Comparison of ENCODE assay signal across 9 cellular contexts in the genomic region with DNA sequence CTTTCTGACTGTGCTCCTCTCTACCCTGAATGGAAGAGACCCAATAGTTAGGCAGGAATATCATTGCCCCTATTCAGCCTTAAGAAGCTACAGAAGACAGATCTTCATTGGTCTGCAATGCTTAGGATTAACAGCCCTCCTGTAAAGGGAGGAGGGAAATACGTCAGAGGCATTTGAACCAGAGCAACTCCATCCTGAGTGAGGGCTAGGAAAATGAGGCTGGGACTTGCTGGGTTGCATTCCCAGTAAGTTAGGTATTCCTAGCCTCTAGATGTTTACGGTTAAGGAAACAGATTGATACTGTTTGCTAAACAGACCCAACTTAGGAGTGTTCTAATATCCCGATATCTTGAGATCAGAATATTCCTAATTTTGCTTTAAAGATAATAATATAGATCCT.
"Had no signal": no experiment of that assay in that cellular context is flagged by ENCODE, and none has a peak within 500 bp of the region (broad histone marks: within the 10 kb centered on the region; RNA-seq: fewer than 3 reads in every experiment).

No MANE protein-coding gene starts in this region.

- DNase-seq: GM23248, H9, HCEC 1CT, IMR-90, KG1 had no signal

- H3K4me3 Mint-ChIP-seq: H9 had no signal

- H2AFZ ChIP-seq: GM23248 had no signal

- H3K4me3 ChIP-seq: GM23248, K562 had no signal

- H3K27ac ChIP-seq: GM23248 had no signal

- ATAC-seq: K562 had no signal

- FAIRE-seq: H1, H54, HTR-8/SVneo, K562 had no signal

- H3K27ac Mint-ChIP-seq: H9 had no signal

- H3K9ac ChIP-seq: GM23248 had no signal
